Comparison of ENCODE assay signal across 24 cellular contexts in the genomic region with DNA sequence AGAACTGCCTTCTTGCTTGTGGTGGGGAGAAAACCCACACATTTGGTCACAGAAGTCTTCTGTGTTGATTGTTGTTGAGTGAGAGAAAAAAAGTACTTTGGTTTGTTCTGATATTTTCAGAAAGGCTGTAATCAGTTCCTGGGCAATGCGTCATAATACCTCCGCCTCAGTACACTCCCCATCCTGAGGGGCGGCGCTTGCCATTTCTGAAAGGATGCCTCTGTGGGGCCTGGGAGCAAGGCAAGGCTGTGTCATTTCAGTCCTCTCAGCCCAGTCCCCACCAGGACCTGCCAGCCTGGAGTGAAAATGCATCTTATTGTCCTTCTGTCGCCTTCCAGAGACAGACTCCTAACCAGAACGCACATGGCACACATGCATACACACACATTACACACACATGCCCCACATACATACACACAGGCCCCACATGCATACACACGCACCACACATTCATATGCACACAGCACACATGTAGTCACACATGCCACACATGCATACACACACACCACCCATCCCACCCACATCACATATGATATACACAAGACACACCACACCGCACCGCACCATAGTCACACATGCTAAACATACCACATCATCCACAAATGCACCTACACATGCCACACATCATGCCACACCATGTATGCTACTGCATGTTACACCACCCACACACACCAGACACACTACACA.
DNase-seq lines count a peak whose midpoint lies in the region; ATAC-seq, FAIRE-seq and TF ChIP-seq lines count a peak whose summit lies in the region.
"Had no signal": no experiment of that assay in that cellular context is flagged by ENCODE, and none has a peak within 500 bp of the region (broad histone marks: within the 10 kb centered on the region; RNA-seq: fewer than 3 reads in every experiment).

No MANE protein-coding gene starts in this region.

- BruUV-seq in GM12878 (replicated peaks; lab: Mats Ljungman, UMichigan), result no TSS peak

- peak overlapping the region; percentile 88 for H3K27ac ChIP-seq in AG04450 (ENCODE audit: low read depth, low read length)
- H3K27ac ChIP-seq in GM12878 (ENCODE audit: control insufficient read depth, insufficient read depth), result no peak overlapping the region
- H3K27ac ChIP-seq in right cardiac atrium (ENCODE audit: low read length), result peak overlapping the region; percentile 25
- peak overlapping the region in 6 of 8 donors; percentile 2 to 68 (median 52) for H3K27ac ChIP-seq in spleen
- H3K27ac ChIP-seq: SJCRH30 had no signal

- H3K36me3 ChIP-seq in GM12878 (ENCODE audit: control insufficient read depth in 2 of 2, insufficient read depth in 2 of 2, low read length in 1 of 2) (no peaks in the 10 kb centered on the region), spleen (no peaks in the 10 kb centered on the region)
- H3K36me3 ChIP-seq: SJCRH30 had no signal

- H3K4me1 Mint-ChIP-seq in nephron progenitor cell, result peaks cover 6% of the 10 kb centered on the region
- H3K4me1 Mint-ChIP-seq: CD4-positive, CD25-positive, alpha-beta regulatory T cell; natural killer cell had no signal

- peaks cover 10% of the 10 kb centered on the region for H3K27me3 Mint-ChIP-seq in nephron progenitor cell (ENCODE audit: low read depth, poor library complexity)
- H3K27me3 Mint-ChIP-seq: CD4-positive, CD25-positive, alpha-beta regulatory T cell had no signal

- no peak overlapping the region for H3K4me3 ChIP-seq in AG04450 (ENCODE audit: low read depth, low read length)
- H3K4me3 ChIP-seq in GM12878, result no peak overlapping the region
- H3K4me3 ChIP-seq in right cardiac atrium (ENCODE audit: low read length), result no peak overlapping the region
- H3K4me3 ChIP-seq in spleen, result no peak overlapping the region
- H3K4me3 ChIP-seq: lung, SJCRH30 had no signal

- DNase-seq in AG04450 (ENCODE audit: low read depth, low spot score) (no peak), GM12878 (ENCODE audit: low read depth, low spot score) (no peak), right cardiac atrium (no peak), spleen (no peak), COLO829 (ENCODE audit: low spot score) (no peak), NCI-H2171 treated with DMSO at 0.1 percent for 48 hours (lab: John Stamatoyannopoulos, UW) (no peak), nephron progenitor cell (no peak), GM19239 (ENCODE audit: insufficient read length, low spot score) (no peak)
- DNase-seq: ACHN; activated CD4-positive, alpha-beta T cell treated with anti-CD3 and anti-CD28 coated beads for 1 hour; activated CD8-positive, alpha-beta memory T cell treated with anti-CD3 and anti-CD28 coated beads, Interleukin-2, amount 50 U/mL, for 4 hours; activated gamma-delta T cell; CD4-positive, CD25-positive, alpha-beta regulatory T cell; DMS79; Karpas-422; natural killer cell; NCI-H1092 treated with DMSO at 0.1 percent for 48 hours; NCI-H2107; NCI-H526; SJCRH30; stimulated activated CD4-positive, alpha-beta T cell treated with anti-CD3 and anti-CD28 coated beads, Interleukin-1b, Interleukin-23, amount 100 ng/mL, for 48 hours had no signal

- no peak overlapping the region for H2AFZ ChIP-seq in GM12878 (ENCODE audit: control insufficient read depth, low read depth, low read length)

- H3K9me3 ChIP-seq in AG04450 (ENCODE audit: control insufficient read depth, insufficient read depth, low read length) (no peaks in the 10 kb centered on the region; the same call in 1 of the 2 replicates), GM12878 (replicated peaks; ENCODE audit: control insufficient read depth, insufficient read depth, low read length) (no peaks in the 10 kb centered on the region), right cardiac atrium (ENCODE audit: control insufficient read depth, low read length) (no peaks in the 10 kb centered on the region), spleen (no peaks in the 10 kb centered on the region)
- H3K9me3 ChIP-seq: SJCRH30 had no signal

- H3K36me3 Mint-ChIP-seq in nephron progenitor cell (ENCODE audit: low read depth), result no peaks in the 10 kb centered on the region
- H3K36me3 Mint-ChIP-seq: CD4-positive, CD25-positive, alpha-beta regulatory T cell; natural killer cell; type B pancreatic cell had no signal

- H3K27me3 ChIP-seq in AG04450 (ENCODE audit: control insufficient read depth, insufficient read depth, low read length) (no peaks in the 10 kb centered on the region), GM12878 (replicated peaks in 1 of 2; ENCODE audit: control insufficient read depth in 2 of 2, insufficient read depth in 2 of 2, low read length in 1 of 2) (no peaks in the 10 kb centered on the region), right cardiac atrium (ENCODE audit: control insufficient read depth, insufficient read depth) (no peaks in the 10 kb centered on the region), spleen (replicated peaks in 1 of 7) (peaks cover 0 to 32% (median 11%) of the 10 kb centered on the region in 7 donors)
- H3K27me3 ChIP-seq: SJCRH30 had no signal

- no peak for ATAC-seq in GM12878
- no peak for ATAC-seq in right cardiac atrium

- no peak for TF ChIP-seq CTCF in AG04450 (IDR thresholded peaks at IDR 0.05; ENCODE audit: low read depth, low read length)
- no peak for TF ChIP-seq CTCF in GM12878 (IDR thresholded peaks at IDR 0.05 in 2 of 3, conservative IDR thresholded peaks at IDR 0.05 in 1 of 3; ENCODE audit: control insufficient read depth in 2 of 3, extremely low read depth in 1 of 3, insufficient read depth in 1 of 3, low read depth in 3 of 3, low read length in 3 of 3)
- TF ChIP-seq CTCF in spleen (IDR thresholded peaks at IDR 0.05 in 8 of 11, conservative IDR thresholded peaks at IDR 0.05 in 3 of 11), result no peak
- TF ChIP-seq CTCF in nephron progenitor cell (IDR thresholded peaks at IDR 0.05), result no peak

- H4K20me1 ChIP-seq in GM12878 (ENCODE audit: control insufficient read depth, insufficient read depth), result no peaks in the 10 kb centered on the region

- TF ChIP-seq POLR2A in GM12878 (IDR thresholded peaks at IDR 0.05; ENCODE audit: low read depth, low read length) (no peak), spleen (IDR thresholded peaks at IDR 0.05) (no peak)

- TF ChIP-seq EP300 in GM12878 (IDR thresholded peaks at IDR 0.05; ENCODE audit: borderline replicate concordance in 1 of 2, control insufficient read depth in 1 of 2, low read depth in 2 of 2, low read length in 2 of 2), result no peak

- WGBS in GM12878 (ENCODE audit: insufficient coverage, insufficient replicate concordance, low lambda C conversion rate, missing lambda C conversion rate), result 87% methylated on average over 9 of the region's 9 CpGs
- 97% methylated on average over 9 of the region's 9 CpGs for WGBS in right cardiac atrium
- WGBS in spleen, 5 donors, result 94 to 97% (median 97%) methylated on average over 9 of the region's 9 CpGs

- no peak for TF ChIP-seq RAD21 in GM12878 (IDR thresholded peaks at IDR 0.05; ENCODE audit: insufficient read depth, low read depth, low read length)

- H3K79me2 ChIP-seq in GM12878 (ENCODE audit: control insufficient read depth, insufficient read depth, low read length), result no peaks in the 10 kb centered on the region

- in situ Hi-C loops in GM12878 (cut with MboI), result no loop called here

- intact Hi-C loops in GM12878 (cut with micrococcal nuclease; ENCODE audit: unreplicated experiment) (no loop called here), right cardiac atrium (cut with DNase I) (no loop called here), spleen (cut with DNase I; ENCODE audit: low total_unique reads) (no loop called here)

- H3K27ac Mint-ChIP-seq in nephron progenitor cell, result no peak overlapping the region
- H3K27ac Mint-ChIP-seq: CD4-positive, CD25-positive, alpha-beta regulatory T cell; natural killer cell; T-helper 2 cell treated with Interferon-gamma antibody and Interleukin-4, amounts not matched to agents 5 μg/mL and 100 μg/mL, for 36 hours; type B pancreatic cell had no signal

- H3K9ac ChIP-seq in GM12878 (ENCODE audit: control insufficient read depth, insufficient read depth, low read length), result no peak overlapping the region

- POLR2A ChIA-PET in AG04450 (lab: Yijun Ruan, JAX), result interaction anchor here (1.0 kb wide), 1 partner anchor 20 kb away, joined by 3 read pairs; no protein-coding TSS in a partner anchor
- POLR2A ChIA-PET in GM12878 (lab: Charles Lee), result no interaction called here

- SMC1A ChIA-PET in GM12878 (lab: Charles Lee; ENCODE audit: uncharacterized antibody, unreplicated experiment), result interaction anchor here (0.9 to 1.5 kb wide), 2 partner anchors 12 to 17 kb away, joined by 3 to 6 read pairs; no protein-coding TSS in a partner anchor

- CTCF ChIA-PET in AG04450 (lab: Charles Lee) (interaction anchor here (0.6 kb wide), 1 partner anchor 278 kb away, joined by 3 read pairs; no protein-coding TSS in a partner anchor), GM12878 (lab: Yijun Ruan, JAX) (interaction anchor here (1.4 kb wide), 1 partner anchor 10 kb away, joined by 4 read pairs; no protein-coding TSS in a partner anchor)

- RAD21 ChIA-PET in GM12878 (lab: Charles Lee; ENCODE audit: unreplicated experiment), result no interaction called here

- H3K9me3 Mint-ChIP-seq in nephron progenitor cell, result no peaks in the 10 kb centered on the region
- H3K9me3 Mint-ChIP-seq: natural killer cell; T-helper 2 cell treated with Interferon-gamma antibody and Interleukin-4, amounts not matched to agents 5 μg/mL and 100 μg/mL, for 36 hours; type B pancreatic cell had no signal

- FAIRE-seq in GM12878 (lab: Jason Lieb, UNC) (peak; percentile 72), GM19239 (lab: Jason Lieb, UNC) (no peak)

- no peak overlapping the region for H3K4me2 ChIP-seq in GM12878 (ENCODE audit: control insufficient read depth, insufficient read depth)

- H3K4me1 ChIP-seq in GM12878 (ENCODE audit: control insufficient read depth, insufficient read depth, low read length) (peaks cover 3% of the 10 kb centered on the region; the same call in 1 of the 2 replicates), right cardiac atrium (ENCODE audit: control insufficient read depth, insufficient read depth, low read length) (peaks cover 3% of the 10 kb centered on the region), spleen (peaks cover 0 to 14% (median 0%) of the 10 kb centered on the region in 6 donors)
- H3K4me1 ChIP-seq: SJCRH30 had no signal

- no peak overlapping the region for H3K4me3 Mint-ChIP-seq in nephron progenitor cell
- H3K4me3 Mint-ChIP-seq: CD4-positive, CD25-positive, alpha-beta regulatory T cell; natural killer cell; T-helper 2 cell treated with Interferon-gamma antibody and Interleukin-4, amounts not matched to agents 5 μg/mL and 100 μg/mL, for 36 hours; type B pancreatic cell had no signal

TF ChIP-seq in GM12878, 131 proteins besides CTCF, POLR2A, EP300 and RAD21 (continues in another document):
- TF ChIP-seq POLR2AphosphoS2 (IDR thresholded peaks at IDR 0.05; ENCODE audit: low read depth, low read length), result no peak
